ENCODE assay signal across 8 cellular contexts in genomic region chr3:184185461-184186183, GRCh38. TPM values are rescaled to one million over a fixed set of nuclear protein-coding genes. Genes with fewer than 3 reads are reported as not detected.
DNase-seq lines count a peak whose midpoint lies in the region; ATAC-seq and TF ChIP-seq lines count a peak whose summit lies in the region.

No MANE protein-coding gene starts in this region.

- peaks cover 51% of the 10 kb centered on the region for H3K36me3 Mint-ChIP-seq in T-helper 1 cell treated with Interleukin-12 subunit alpha and Interleukin-12 subunit beta and Interleukin-4 antibody, amounts not matched to agents 30 μg/mL and 1 μg/mL, for 36 hours (ENCODE audit: low read depth)

- peak overlapping the region; percentile 99 for H3K4me3 Mint-ChIP-seq in T-helper 1 cell treated with Interleukin-12 subunit alpha and Interleukin-12 subunit beta and Interleukin-4 antibody, amounts not matched to agents 30 μg/mL and 1 μg/mL, for 36 hours

- intact Hi-C loops in left ventricle myocardium superior (cut with micrococcal nuclease) (no loop called here), prostate gland (cut with DNase I) (no loop called here)

- no peaks in the 10 kb centered on the region for H3K27me3 ChIP-seq in prostate gland (replicated peaks; ENCODE audit: insufficient read depth)

- no peak for TF ChIP-seq CTCF in prostate gland (IDR thresholded peaks at IDR 0.05)

- peak; percentile 87 for ATAC-seq in GM18498 (IDR thresholded peaks at IDR 0.05; ENCODE audit: unreplicated experiment)
- peak; percentile 94 for ATAC-seq in HG02885 (IDR thresholded peaks at IDR 0.05; ENCODE audit: poor library complexity, unreplicated experiment)
- peak; percentile 97 for ATAC-seq in left ventricle myocardium superior

- peak overlapping the region; percentile 95 for H3K27ac Mint-ChIP-seq in T-helper 1 cell treated with Interleukin-12 subunit alpha and Interleukin-12 subunit beta and Interleukin-4 antibody, amounts not matched to agents 30 μg/mL and 1 μg/mL, for 36 hours

- TF ChIP-seq POLR2A in prostate gland (IDR thresholded peaks at IDR 0.05) = peak; percentile 74

- DNase-seq in NCI-H1694 (lab: John Stamatoyannopoulos, UW) (peak; percentile 97), left ventricle myocardium superior (peak; percentile 100), prostate gland (ENCODE audit: low spot score) (peak; percentile 99)

- H3K4me3 ChIP-seq in prostate gland (peak overlapping the region; percentile 85 to 91), urinary bladder (ENCODE audit: low read depth, low read length) (peak overlapping the region; percentile 90)

- H3K27me3 Mint-ChIP-seq in T-helper 1 cell treated with Interleukin-12 subunit alpha and Interleukin-12 subunit beta and Interleukin-4 antibody, amounts not matched to agents 30 μg/mL and 1 μg/mL, for 36 hours (ENCODE audit: low read depth) = no peaks in the 10 kb centered on the region

- H3K36me3 ChIP-seq in prostate gland (peaks cover 25 to 35% of the 10 kb centered on the region in 2 donors), urinary bladder (ENCODE audit: insufficient read depth) (peaks cover 11% of the 10 kb centered on the region)

- H3K4me1 ChIP-seq in prostate gland (replicated peaks) (peaks cover 12% of the 10 kb centered on the region), urinary bladder (ENCODE audit: insufficient read depth) (no peaks in the 10 kb centered on the region)

- no peaks in the 10 kb centered on the region for H3K9me3 Mint-ChIP-seq in T-helper 1 cell treated with Interleukin-12 subunit alpha and Interleukin-12 subunit beta and Interleukin-4 antibody, amounts not matched to agents 30 μg/mL and 1 μg/mL, for 36 hours

- peaks cover 33% of the 10 kb centered on the region for H3K4me1 Mint-ChIP-seq in T-helper 1 cell treated with Interleukin-12 subunit alpha and Interleukin-12 subunit beta and Interleukin-4 antibody, amounts not matched to agents 30 μg/mL and 1 μg/mL, for 36 hours (ENCODE audit: low read depth)

- no peaks in the 10 kb centered on the region for H3K9me3 ChIP-seq in prostate gland

- 2% methylated on average over 35 of the region's 55 CpGs for WGBS in prostate gland
- WGBS in urinary bladder = 2% methylated on average over 55 of the region's 55 CpGs

- peak overlapping the region; percentile 87 for H3K27ac ChIP-seq in angular gyrus (ENCODE audit: low read depth, low read length)
- H3K27ac ChIP-seq in prostate gland = peak overlapping the region; percentile 79 to 83
- H3K27ac ChIP-seq in urinary bladder (ENCODE audit: low read depth) = peak overlapping the region; percentile 85

RNA-seq across cellular contexts. Expression of gene ABCF3, which starts 0.4 kb away (rescaled TPM):
- total RNA-seq in left ventricle myocardium superior (75.6 TPM), prostate gland (100 to 1,000 TPM in 1 of 2 donors, 10 to 100 TPM in 1; 62.9 to 103 TPM), urinary bladder (27.4 TPM)
- 38.8 TPM for polyA plus RNA-seq in urinary bladder

RNA-seq across cellular contexts. Expression of gene AP2M1, which starts 11.0 kb away (rescaled TPM):
- total RNA-seq in left ventricle myocardium superior (318 TPM), prostate gland (100 to 1,000 TPM; 183 to 307 TPM), urinary bladder (195 TPM)
- 466 TPM for polyA plus RNA-seq in urinary bladder

RNA-seq across cellular contexts. Expression of gene DVL3, which starts 30.4 kb away (rescaled TPM):
- 76.8 TPM for total RNA-seq in left ventricle myocardium superior
- total RNA-seq in prostate gland = 10 to 100 TPM; 61.7 to 95.1 TPM
- 25.2 TPM for total RNA-seq in urinary bladder
- polyA plus RNA-seq in urinary bladder = 62.2 TPM

RNA-seq across cellular contexts. Expression of gene VWA5B2, which starts 43.8 kb away (rescaled TPM):
- not detected for total RNA-seq in left ventricle myocardium superior
- 1 to 10 TPM in 1 of 2 donors, under 1 TPM in 1; 0.46 to 7.8 TPM for total RNA-seq in prostate gland
- total RNA-seq in urinary bladder = 0.05 TPM
- 0.33 TPM for polyA plus RNA-seq in urinary bladder

RNA-seq across cellular contexts. Expression of gene EIF2B5, which starts 50.5 kb away (rescaled TPM):
- total RNA-seq in left ventricle myocardium superior (33.1 TPM), prostate gland (10 to 100 TPM; 54.9 to 61.5 TPM), urinary bladder (34.2 TPM)
- polyA plus RNA-seq in urinary bladder = 38.2 TPM

Comparison
In these comparisons a context has a peak if more than half of its experiments do, and no peak if none do; other contexts are left out.
1. Peak in every context shown above with its lines: DNase-seq, ATAC-seq, H3K4me3 ChIP-seq and H3K27ac ChIP-seq.